Comparison of ENCODE assay signal across 8 cellular contexts in the genomic region with DNA sequence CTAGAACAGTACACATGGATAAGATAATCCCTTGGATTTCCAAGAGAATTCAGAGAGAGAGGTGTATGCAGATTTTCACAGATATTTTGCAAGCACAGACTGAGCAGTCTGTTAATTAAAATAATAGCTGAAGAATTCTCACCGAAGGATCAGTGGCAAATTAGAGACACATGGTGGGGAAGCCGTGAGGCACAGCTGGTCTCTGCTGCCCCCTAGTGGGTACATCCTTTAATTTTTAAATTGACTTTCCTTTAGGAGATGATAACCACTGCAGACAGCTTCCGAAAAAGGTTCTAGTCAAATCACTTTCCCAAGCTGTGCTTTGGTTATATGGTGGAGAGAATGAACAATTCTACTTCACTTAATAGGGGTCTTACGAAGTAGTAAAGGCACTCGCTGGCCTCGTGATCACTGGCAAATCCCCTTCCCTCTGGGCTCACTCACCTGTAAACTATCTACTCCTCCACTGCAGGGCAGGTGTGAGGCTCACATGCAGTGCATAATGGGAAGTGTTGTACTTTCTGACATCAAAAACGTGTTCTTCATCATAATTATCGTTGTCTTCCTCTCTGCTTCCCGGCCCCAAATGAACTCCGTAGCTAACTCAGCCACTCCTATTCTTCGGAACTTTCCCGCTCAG. TPM values are rescaled to one million over a fixed set of nuclear protein-coding genes. Genes with fewer than 3 reads are reported as not detected.
DNase-seq lines count a peak whose midpoint lies in the region; ATAC-seq, FAIRE-seq and TF ChIP-seq lines count a peak whose summit lies in the region.

No MANE protein-coding gene starts in this region.

- H4K20me1 ChIP-seq in GM23338 (replicated peaks; ENCODE audit: insufficient read depth): 0 out of 2 replicates have a peak, but pooled peaks cover 3% of the 10 kb centered on the region
- no peaks in the 10 kb centered on the region for H4K20me1 ChIP-seq in HepG2 (ENCODE audit: insufficient read depth, low read length)

- no peak overlapping the region for H3K27ac Mint-ChIP-seq in GM23338

- H3K4me1 Mint-ChIP-seq in GM23338: peaks cover 53% of the 10 kb centered on the region

- H3K4me1 ChIP-seq in GM23338 (ENCODE audit: insufficient read depth) (peaks cover 35% of the 10 kb centered on the region), HepG2 (ENCODE audit: insufficient read depth, low read length) (no peaks in the 10 kb centered on the region)

- H3K4me2 ChIP-seq in GM23338: no peak overlapping the region
- H3K4me2 ChIP-seq in HepG2 (ENCODE audit: low read depth, low read length): no peak overlapping the region

- H3K4me3 ChIP-seq in GM23338 (no peak overlapping the region), HepG2 (replicated peaks in 1 of 3; ENCODE audit: insufficient read depth in 1 of 3, low read depth in 2 of 3, low read length in 3 of 3) (no peak overlapping the region)

- H3K9ac ChIP-seq in HepG2 (ENCODE audit: insufficient read depth, low read depth, low read length): no peak overlapping the region

- H3K27me3 ChIP-seq in GM23338 (ENCODE audit: insufficient read depth) (no peaks in the 10 kb centered on the region), HepG2 (ENCODE audit: control insufficient read depth in 1 of 2, insufficient read depth in 2 of 2, low read length in 2 of 2) (no peaks in the 10 kb centered on the region)

- 60% methylated on average over 12 of the region's 12 CpGs for WGBS in HepG2 (ENCODE audit: low lambda C conversion rate)

- peaks cover 2% of the 10 kb centered on the region; the same call in 2 of the 3 replicates for H3K9me3 Mint-ChIP-seq in GM23338

- intact Hi-C loops in HepG2 (cut with micrococcal nuclease; ENCODE audit: unreplicated experiment): loop anchor here (1.0 to 5.0 kb wide), 6 partner anchors 113 to 513 kb away; a partner anchor contains a TSS

- no peaks in the 10 kb centered on the region; the same call in 1 of the 2 replicates for H3F3A ChIP-seq in GM23338 (replicated peaks; ENCODE audit: low read depth)

- TF ChIP-seq CTCF in GM23338 (conservative IDR thresholded peaks at IDR 0.05; ENCODE audit: low read depth in 2 of 2) (peak; percentile 85 to 86), HepG2 (CRISPR knock-in tag; IDR thresholded peaks at IDR 0.05) (peak; percentile 81)

- no peak for FAIRE-seq in HepG2 (lab: Jason Lieb, UNC)

- peaks cover 7% of the 10 kb centered on the region; the same call in 1 of the 2 replicates for H3K36me3 ChIP-seq in GM23338 (ENCODE audit: insufficient read depth)
- no peaks in the 10 kb centered on the region for H3K36me3 ChIP-seq in HepG2 (replicated peaks in 1 of 2; ENCODE audit: control insufficient read depth in 1 of 2, insufficient read depth in 2 of 2, low read length in 2 of 2)

- ATAC-seq in GM23338 (peak; percentile 56), HepG2 (peak; percentile 76), GM19395 (IDR thresholded peaks at IDR 0.05; ENCODE audit: unreplicated experiment) (no peak)

- DNase-seq in Ammon's horn (ENCODE audit: low spot score): peak; percentile 82
- peak; percentile 86 for DNase-seq in GM23338 (ENCODE audit: low spot score)
- DNase-seq in NCI-H2227 (lab: John Stamatoyannopoulos, UW; ENCODE audit: unreplicated experiment): peak; percentile 64
- DNase-seq in activated CD4-positive, alpha-beta T cell treated with anti-CD3 and anti-CD28 coated beads for 1 hour: peak; percentile 34
- DNase-seq in cerebellum (ENCODE audit: low spot score): peak; percentile 79
- peak; percentile 35 for DNase-seq in HepG2 (ENCODE audit: low spot score)
- peak; percentile 44 for DNase-seq in stimulated activated CD8-positive, alpha-beta memory T cell treated with anti-CD3 and anti-CD28 coated beads, Interleukin-12 subunit alpha, Interleukin-12 subunit beta, amount 100 ng/mL, for 1 hour (ENCODE audit: low read depth)

- H3K79me2 ChIP-seq in GM23338 (replicated peaks; ENCODE audit: insufficient read depth) (peaks cover 30% of the 10 kb centered on the region), HepG2 (ENCODE audit: insufficient read depth, low read length) (no peaks in the 10 kb centered on the region)

- H3K4me3 Mint-ChIP-seq in GM23338: no peak overlapping the region

- in situ Hi-C loops in HepG2 (cut with HindIII; ENCODE audit: extremely low pct_ligation_motif_present, low pct_unique_long_range_greater_than_20kb): loop anchor here (5.0 to 25.0 kb wide), 4 partner anchors 193 to 508 kb away; a partner anchor contains a TSS

- H2AFZ ChIP-seq in GM23338: no peak overlapping the region
- H2AFZ ChIP-seq in HepG2 (ENCODE audit: low read length): no peak overlapping the region

- H3K27ac ChIP-seq in GM23338 (ENCODE audit: low read depth) (peak overlapping the region; percentile 61; the same call in 1 of the 2 replicates), HepG2 (ENCODE audit: extremely low read length, insufficient read depth, low read length) (no peak overlapping the region)

- TF ChIP-seq RAD21 in HepG2 (CRISPR knock-in tag; IDR thresholded peaks at IDR 0.05): peak; percentile 71

- TF ChIP-seq POLR2A in HepG2 (IDR thresholded peaks at IDR 0.05; ENCODE audit: insufficient read depth in 1 of 2, low read depth in 2 of 2, low read length in 2 of 2): no peak

- no peak for TF ChIP-seq EP300 in HepG2 (IDR thresholded peaks at IDR 0.05; ENCODE audit: low read depth in 2 of 2, low read length in 2 of 2)
- TF ChIP-seq EP300 in HepG2 (CRISPR knock-in tag; IDR thresholded peaks at IDR 0.05; ENCODE audit: borderline replicate concordance): no peak

- no peaks in the 10 kb centered on the region for H3K9me3 ChIP-seq in HepG2 (ENCODE audit: low read length)

- peaks cover 26% of the 10 kb centered on the region for H3K36me3 Mint-ChIP-seq in GM23338 (ENCODE audit: low read depth)

- POLR2A ChIA-PET in HepG2 (lab: Yijun Ruan, JAX): interaction anchor here (1.0 to 1.6 kb wide), 2 partner anchors 131 to 191 kb away, joined by 3 to 5 read pairs; a partner anchor contains a TSS

- BruUV-seq in HepG2 (replicated peaks; lab: Mats Ljungman, UMichigan): no TSS peak

- CTCF ChIA-PET in HepG2 (lab: Yijun Ruan, JAX; ENCODE audit: low intra/inter-chr PET ratio, low total read pairs): interaction anchor here (0.7 to 2.2 kb wide), 8 partner anchors 113 to 514 kb away, joined by 3 to 28 read pairs (median 4); a partner anchor contains a TSS

- H3K9me2 ChIP-seq in GM23338 (ENCODE audit: insufficient read depth): no peaks in the 10 kb centered on the region

- peaks cover 13% of the 10 kb centered on the region for H3K27me3 Mint-ChIP-seq in GM23338 (ENCODE audit: insufficient read depth, low read depth, poor library complexity)

RNA-seq across cellular contexts. Expression of a gene that starts 19.5 kb away (rescaled TPM):
- total RNA-seq in GM23338 (2014; rRNA removed; shearing (Covaris generic)): 21.1 and 25.6 TPM in 2 replicates
- polyA plus RNA-seq in GM23338 (2016; fragmentation: Nextera tagmentation; extraction: Ambion mirVana) (47.9 and 52.7 TPM in 2 replicates), HepG2 (2011; rRNA removed) (15.6 and 18.0 TPM in 2 replicates)
- total RNA-seq in cerebellum (22.1 TPM), HepG2 (2016; rRNA removed; fragmentation: Illumina TruSeq; extraction: Trizol) (24.9 and 46.2 TPM in 2 replicates)
- 6.0 and 7.2 TPM in 2 replicates for total RNA-seq in HepG2 (2016; cell fraction: cytosol; rRNA removed; fragmentation: Illumina TruSeq; extraction: Trizol; ENCODE audit: low read depth)
- 24.0 and 45.8 TPM in 2 replicates for total RNA-seq in HepG2 (2016; cell fraction: insoluble cytoplasmic fraction; rRNA removed; fragmentation: Illumina TruSeq; extraction: Trizol)
- 11.5 and 12.8 TPM in 2 replicates for total RNA-seq in HepG2 (2016; cell fraction: membrane; rRNA removed; fragmentation: Illumina TruSeq; extraction: Trizol)
- 41.1 and 48.6 TPM in 2 replicates for total RNA-seq in HepG2 (2016; cell fraction: nucleus; rRNA removed; fragmentation: Illumina TruSeq; extraction: Trizol)
- 13.8 and 19.5 TPM in 2 replicates for polyA plus RNA-seq in HepG2 (2011; cell fraction: cytosol; rRNA removed)
- 8.5 and 10.8 TPM in 2 replicates for polyA plus RNA-seq in HepG2 (2011; cell fraction: nucleus; rRNA removed)
- 29.6 and 30.4 TPM in 2 replicates for polyA plus RNA-seq in HepG2 (2012)
- polyA plus RNA-seq in HepG2 (2016; cell fraction: cytosol; fragmentation: Illumina TruSeq; extraction: Trizol; ENCODE audit: low read depth): 4.9 and 5.0 TPM in 2 replicates
- 28.6 and 28.9 TPM in 2 replicates for polyA plus RNA-seq in HepG2 (2016; cell fraction: insoluble cytoplasmic fraction; fragmentation: Illumina TruSeq; extraction: Trizol; ENCODE audit: low read depth)
- polyA plus RNA-seq in HepG2 (2016; cell fraction: membrane; fragmentation: Illumina TruSeq; extraction: Trizol; ENCODE audit: low read depth): 9.0 and 9.2 TPM in 2 replicates
- 72.4 and 79.7 TPM in 2 replicates for polyA plus RNA-seq in HepG2 (2016; cell fraction: nucleus; fragmentation: Illumina TruSeq; extraction: Trizol; ENCODE audit: insufficient read depth, low read depth)
- 9.9 and 11.1 TPM in 2 replicates for polyA minus RNA-seq in HepG2 (2011; rRNA and poly(A)+ RNA removed; ENCODE audit: low replicate concordance)
- polyA minus RNA-seq in HepG2 (2011; cell fraction: cytosol; rRNA and poly(A)+ RNA removed): 14.4 and 18.5 TPM in 2 replicates
- 20.6 and 20.8 TPM in 2 replicates for polyA minus RNA-seq in HepG2 (2011; cell fraction: nucleus; rRNA and poly(A)+ RNA removed)

RNA-seq across cellular contexts. Expression of a gene that starts 30.6 kb away (rescaled TPM):
- total RNA-seq in GM23338 (2014; rRNA removed; shearing (Covaris generic)): 20.6 and 27.3 TPM in 2 replicates
- polyA plus RNA-seq in GM23338 (2016; fragmentation: Nextera tagmentation; extraction: Ambion mirVana) (6.7 and 8.0 TPM in 2 replicates), HepG2 (2011; rRNA removed) (3.4 and 4.7 TPM in 2 replicates)
- total RNA-seq in cerebellum (8.3 TPM), HepG2 (2016; rRNA removed; fragmentation: Illumina TruSeq; extraction: Trizol) (4.6 and 5.3 TPM in 2 replicates)
- 0.81 and 0.88 TPM in 2 replicates for total RNA-seq in HepG2 (2016; cell fraction: cytosol; rRNA removed; fragmentation: Illumina TruSeq; extraction: Trizol; ENCODE audit: low read depth)
- 3.8 and 5.0 TPM in 2 replicates for total RNA-seq in HepG2 (2016; cell fraction: insoluble cytoplasmic fraction; rRNA removed; fragmentation: Illumina TruSeq; extraction: Trizol)
- 2.9 and 3.4 TPM in 2 replicates for total RNA-seq in HepG2 (2016; cell fraction: membrane; rRNA removed; fragmentation: Illumina TruSeq; extraction: Trizol)
- total RNA-seq in HepG2 (2016; cell fraction: nucleus; rRNA removed; fragmentation: Illumina TruSeq; extraction: Trizol): 4.2 and 4.3 TPM in 2 replicates
- 3.7 and 6.6 TPM in 2 replicates for polyA plus RNA-seq in HepG2 (2011; cell fraction: cytosol; rRNA removed)
- 4.0 and 4.6 TPM in 2 replicates for polyA plus RNA-seq in HepG2 (2011; cell fraction: nucleus; rRNA removed)
- polyA plus RNA-seq in HepG2 (2012): 3.5 and 4.5 TPM in 2 replicates
- 0.63 and 0.80 TPM in 2 replicates for polyA plus RNA-seq in HepG2 (2016; cell fraction: cytosol; fragmentation: Illumina TruSeq; extraction: Trizol; ENCODE audit: low read depth)
- polyA plus RNA-seq in HepG2 (2016; cell fraction: insoluble cytoplasmic fraction; fragmentation: Illumina TruSeq; extraction: Trizol; ENCODE audit: low read depth): 6.0 and 6.7 TPM in 2 replicates
- polyA plus RNA-seq in HepG2 (2016; cell fraction: membrane; fragmentation: Illumina TruSeq; extraction: Trizol; ENCODE audit: low read depth): 3.0 and 3.5 TPM in 2 replicates
- 5.2 and 5.5 TPM in 2 replicates for polyA plus RNA-seq in HepG2 (2016; cell fraction: nucleus; fragmentation: Illumina TruSeq; extraction: Trizol; ENCODE audit: insufficient read depth, low read depth)
- polyA minus RNA-seq in HepG2 (2011; rRNA and poly(A)+ RNA removed; ENCODE audit: low replicate concordance): 8.0 and 12.3 TPM in 2 replicates
- polyA minus RNA-seq in HepG2 (2011; cell fraction: cytosol; rRNA and poly(A)+ RNA removed): 6.8 and 6.9 TPM in 2 replicates
- 6.1 and 7.1 TPM in 2 replicates for polyA minus RNA-seq in HepG2 (2011; cell fraction: nucleus; rRNA and poly(A)+ RNA removed)

Comparison
In these comparisons a context has a peak if more than half of its experiments do, and no peak if none do; other contexts are left out.
1. DNase-seq: peak in every context shown above with its lines; median percentile 86 in GM23338; 82 in Ammon's horn; 79 in cerebellum; 64 in NCI-H2227; 44 in stimulated activated CD8-positive, alpha-beta memory T cell treated with anti-CD3 and anti-CD28 coated beads, Interleukin-12 subunit alpha, Interleukin-12 subunit beta, amount 100 ng/mL, for 1 hour; 35 in HepG2; 34 in activated CD4-positive, alpha-beta T cell treated with anti-CD3 and anti-CD28 coated beads for 1 hour.